ENCODE assay signal across 8 cellular contexts in the genomic region with DNA sequence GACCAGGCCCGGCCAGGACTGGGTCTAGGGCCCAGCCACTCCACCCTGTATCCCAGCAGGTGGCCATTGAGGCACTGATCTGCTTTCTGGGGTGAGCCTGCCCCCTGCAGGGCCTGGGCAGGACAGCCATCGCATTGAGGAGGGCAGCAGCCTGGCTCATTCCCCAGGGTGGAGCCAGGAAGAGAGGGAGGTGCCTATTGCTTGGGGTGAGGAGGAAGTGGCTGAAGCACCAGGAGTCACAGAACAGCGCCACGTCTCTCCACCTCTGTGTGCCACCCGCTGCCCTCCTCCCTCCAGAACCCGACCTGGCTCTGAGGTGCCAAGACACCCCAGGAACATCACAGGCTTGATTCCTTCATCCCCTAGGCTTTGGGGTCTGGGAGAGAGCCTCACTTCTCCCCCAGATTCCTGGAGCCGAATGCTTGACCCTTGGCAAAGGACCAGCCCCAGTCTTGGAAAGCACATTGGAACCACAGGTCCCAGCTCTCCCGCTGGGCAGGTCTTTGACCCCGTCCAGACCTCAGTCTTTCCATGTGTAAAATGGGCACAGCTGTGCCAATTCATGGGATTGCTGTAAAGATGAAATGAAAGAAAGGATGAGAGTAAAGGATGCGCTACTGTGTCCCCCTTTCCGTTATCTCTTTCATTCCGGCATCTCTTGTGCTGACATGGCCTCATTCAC. TPM values are rescaled to one million over a fixed set of nuclear protein-coding genes. Genes with fewer than 3 reads are reported as not detected.
A peak's percentile ranks its signal among the peaks of the same experiment; 100 is the strongest.
DNase-seq lines count a peak whose midpoint lies in the region; ATAC-seq and TF ChIP-seq lines count a peak whose summit lies in the region.

No MANE protein-coding gene starts in this region.

- intact Hi-C loops in CD14-positive monocyte (cut with micrococcal nuclease), result loop anchor here (5.0 to 10.0 kb wide), 3 partner anchors 168 to 590 kb away; no protein-coding TSS in a partner anchor

- in situ Hi-C loops in astrocyte of the cerebellum (cut with HindIII; ENCODE audit: low sequenced_read_pairs), result no loop called here

- ATAC-seq in GM19438 (IDR thresholded peaks at IDR 0.05; ENCODE audit: low read depth, unreplicated experiment) (peak; percentile 84), T-helper 17 cell (peak; percentile 89)

- peak overlapping the region; percentile 46; the same call in 1 of the 2 replicates for H3K4me2 ChIP-seq in MM.1S (ENCODE audit: low read depth, low read length)

- H3K9me2 ChIP-seq in MM.1S (replicated peaks; ENCODE audit: insufficient read depth, low read length), result no peaks in the 10 kb centered on the region

- peak overlapping the region; percentile 91 to 98 (median 96) for H3K27ac Mint-ChIP-seq in CD14-positive monocyte
- H3K27ac Mint-ChIP-seq in T-helper 17 cell, result peak overlapping the region; percentile 53

- H3K79me2 ChIP-seq in MM.1S (ENCODE audit: low read length), result no peaks in the 10 kb centered on the region

- H3K9me3 ChIP-seq in MM.1S (replicated peaks; ENCODE audit: insufficient read depth, low read length) (no peaks in the 10 kb centered on the region), T-helper 17 cell (ENCODE audit: control insufficient read depth, low read length, poor library complexity, severe bottlenecking) (no peaks in the 10 kb centered on the region)

- H2AFZ ChIP-seq in MM.1S (ENCODE audit: low read length), result peak overlapping the region; percentile 82

- H4K20me1 ChIP-seq in MM.1S (ENCODE audit: insufficient read depth, low read length), result no peaks in the 10 kb centered on the region

- no peaks in the 10 kb centered on the region for H3K36me3 ChIP-seq in MM.1S (replicated peaks; ENCODE audit: insufficient read depth, low read length)

- TF ChIP-seq CTCF in CD14-positive monocyte (IDR thresholded peaks at IDR 0.05), result peak; percentile 91
- TF ChIP-seq CTCF in MM.1S (IDR thresholded peaks at IDR 0.05; ENCODE audit: low read length), result peak; percentile 78
- peak; percentile 50 for TF ChIP-seq CTCF in astrocyte of the cerebellum (IDR thresholded peaks at IDR 0.05; ENCODE audit: low read depth, low read length, missing control alignments)

- peaks cover 71% of the 10 kb centered on the region for H3K4me1 Mint-ChIP-seq in CD14-positive monocyte
- peaks cover 35% of the 10 kb centered on the region for H3K4me1 Mint-ChIP-seq in T-helper 17 cell

- H3K4me1 ChIP-seq in MM.1S (ENCODE audit: low read length), result no peaks in the 10 kb centered on the region

- no peak overlapping the region for H3K9ac ChIP-seq in MM.1S (ENCODE audit: low read length)

- H3K27me3 ChIP-seq in MM.1S (replicated peaks; ENCODE audit: insufficient read depth, low read length), result no peaks in the 10 kb centered on the region; the same call in 1 of the 2 replicates

- DNase-seq in CD14-positive monocyte (ENCODE audit: low spot score) (peak; percentile 94), MM.1S (peak; percentile 61), T-helper 17 cell (peak; percentile 21 to 29 (median 23)), astrocyte of the cerebellum (ENCODE audit: low read depth) (no peak), iPS-NIHi11 (ENCODE audit: low spot score) (peak; percentile 89)
- DNase-seq in stimulated activated CD4-positive, alpha-beta T cell treated with anti-CD3 and anti-CD28 coated beads, Interleukin-15, amount 100 ng/mL, for 24 hours, result peak; percentile 83
- DNase-seq in effector CD8-positive, alpha-beta T cell (lab: John Stamatoyannopoulos, UW), result no peak

- H3K27me3 Mint-ChIP-seq in CD14-positive monocyte (ENCODE audit: low read depth in 3 of 3) (peaks cover 2 to 7% (median 5%) of the 10 kb centered on the region in 3 donors), T-helper 17 cell (peaks cover 10% of the 10 kb centered on the region)

- H3K4me3 Mint-ChIP-seq in CD14-positive monocyte (peak overlapping the region; percentile 59 to 60), T-helper 17 cell (peak overlapping the region; percentile 41)

- H3K4me3 ChIP-seq in MM.1S (ENCODE audit: low read length) (no peak overlapping the region), astrocyte of the cerebellum (ENCODE audit: low read depth, low read length) (no peak overlapping the region)

- peaks cover 0 to 5% (median 0%) of the 10 kb centered on the region in 7 donors for H3K9me3 Mint-ChIP-seq in CD14-positive monocyte

- no peaks in the 10 kb centered on the region for H3F3A ChIP-seq in MM.1S (ENCODE audit: insufficient read depth, low read length)

- H3K36me3 Mint-ChIP-seq in CD14-positive monocyte, result peaks cover 0 to 2% of the 10 kb centered on the region in 2 donors
- H3K36me3 Mint-ChIP-seq in T-helper 17 cell (ENCODE audit: low read depth), result peaks cover 5% of the 10 kb centered on the region

- H3K27ac ChIP-seq in MM.1S (ENCODE audit: low read length), result no peak overlapping the region

RNA-seq across cellular contexts. Expression of gene KRT36, which starts 7.2 kb away (rescaled TPM):
- under 1 TPM; 0.24 to 0.87 TPM for polyA plus RNA-seq in CD14-positive monocyte
- total RNA-seq in T-helper 17 cell, result not detected

RNA-seq across cellular contexts. Expression of gene KRT13, which starts 8.5 kb away (rescaled TPM):
- not detected for polyA plus RNA-seq in CD14-positive monocyte
- total RNA-seq in T-helper 17 cell, result not detected

RNA-seq across cellular contexts. Expression of gene KRT35, which starts 16.0 kb away (rescaled TPM):
- polyA plus RNA-seq in CD14-positive monocyte, result not detected
- total RNA-seq in T-helper 17 cell, result not detected

RNA-seq across cellular contexts. Expression of gene KRT15, which starts 21.7 kb away (rescaled TPM):
- polyA plus RNA-seq in CD14-positive monocyte, result not detected
- not detected for total RNA-seq in T-helper 17 cell

RNA-seq across cellular contexts. Expression of gene KRT32, which starts 29.8 kb away (rescaled TPM):
- not detected for polyA plus RNA-seq in CD14-positive monocyte
- total RNA-seq in T-helper 17 cell, result not detected

Comparison
In these comparisons a context has a peak if more than half of its experiments do, and no peak if none do; other contexts are left out.
1. DNase-seq: peak in CD14-positive monocyte (single experiment), MM.1S (single experiment), T-helper 17 cell (3 of 3), iPS-NIHi11 (single experiment) and stimulated activated CD4-positive, alpha-beta T cell treated with anti-CD3 and anti-CD28 coated beads, Interleukin-15, amount 100 ng/mL, for 24 hours (single experiment); none in astrocyte of the cerebellum (single experiment) and effector CD8-positive, alpha-beta T cell (single experiment).
2. Peak in every context shown above with its lines, with median percentiles within 50 percentile points of each other: CTCF ChIP-seq.